In the genomic region with DNA sequence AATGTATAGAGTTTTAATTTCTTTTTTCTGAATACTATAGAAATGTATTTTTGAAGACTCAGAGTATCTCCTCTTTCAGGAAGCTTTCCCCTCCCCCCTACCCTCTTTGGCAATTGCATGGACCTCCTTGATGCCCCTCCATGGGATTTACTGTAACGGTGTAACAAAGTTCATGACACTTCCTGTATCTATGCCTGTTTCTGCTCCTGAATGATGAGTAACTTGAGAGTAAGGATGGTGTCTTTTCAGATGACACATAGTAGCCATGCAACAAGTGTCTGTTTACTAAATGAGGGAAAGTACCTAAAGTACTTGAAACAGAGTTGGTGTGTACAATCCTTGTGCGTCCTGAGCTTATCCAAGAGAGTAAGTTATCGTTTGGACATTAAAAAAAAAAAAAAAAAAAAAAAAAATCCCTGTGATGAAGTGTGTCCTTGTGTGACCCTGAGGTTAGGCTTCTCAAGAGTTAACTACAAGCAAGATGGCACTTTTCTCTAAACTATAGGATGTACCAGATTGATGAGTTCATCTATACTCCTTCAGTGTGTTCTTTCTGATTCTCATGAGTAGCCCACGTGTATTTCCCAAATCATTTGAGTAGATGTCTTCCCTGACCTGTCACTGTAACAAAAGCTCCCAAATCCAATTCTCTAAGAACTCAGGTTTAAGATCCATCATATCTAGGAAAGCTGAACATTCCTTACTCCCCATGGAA, we compare ENCODE assay signal across 8 cellular contexts. TPM values are rescaled to one million over a fixed set of nuclear protein-coding genes. Genes with fewer than 3 reads are reported as not detected.
DNase-seq lines count a peak whose midpoint lies in the region; ATAC-seq and TF ChIP-seq lines count a peak whose summit lies in the region.

No MANE protein-coding gene starts in this region.

- peaks cover 41% of the 10 kb centered on the region for H3K4me1 ChIP-seq in upper lobe of right lung

- H3K27ac ChIP-seq in upper lobe of right lung, result peak overlapping the region; percentile 55

- no peaks in the 10 kb centered on the region for H3K27me3 ChIP-seq in upper lobe of right lung

- H3K27ac Mint-ChIP-seq in activated CD8-positive, alpha-beta T cell treated with anti-CD3 and anti-CD28 coated beads, Interleukin-2, amount 10 ng/mL, durations not matched to agents 7 days and 5 days, result no peak overlapping the region

- POLR2A ChIA-PET in activated CD8-positive, alpha-beta T cell treated with anti-CD3 and anti-CD28 coated beads, Interleukin-2, amount 10 ng/mL, durations not matched to agents 7 days and 5 days (lab: Charles Lee), result interaction anchor here (0.8 to 1.7 kb wide), 7 partner anchors 11 to 63 kb away, joined by 3 to 9 read pairs (median 4); no protein-coding TSS in a partner anchor

- intact Hi-C loops in upper lobe of right lung (cut with DNase I), result no loop called here

- H3K4me1 Mint-ChIP-seq in activated CD8-positive, alpha-beta T cell treated with anti-CD3 and anti-CD28 coated beads, Interleukin-2, amount 10 ng/mL, durations not matched to agents 7 days and 5 days (ENCODE audit: low read depth), result peaks cover 37% of the 10 kb centered on the region

- CTCF ChIA-PET in activated CD8-positive, alpha-beta T cell treated with anti-CD3 and anti-CD28 coated beads, Interleukin-2, amount 10 ng/mL, durations not matched to agents 7 days and 5 days (lab: Charles Lee), result interaction anchor here (1.0 to 1.3 kb wide), 5 partner anchors 25 to 408 kb away, joined by 3 to 5 read pairs (median 4); no protein-coding TSS in a partner anchor

- H3K36me3 ChIP-seq in upper lobe of right lung, result no peaks in the 10 kb centered on the region

- no peak overlapping the region for H3K4me3 Mint-ChIP-seq in activated CD8-positive, alpha-beta T cell treated with anti-CD3 and anti-CD28 coated beads, Interleukin-2, amount 10 ng/mL, durations not matched to agents 7 days and 5 days

- ATAC-seq in HG03025 (IDR thresholded peaks at IDR 0.05; ENCODE audit: low FRiP score, unreplicated experiment), result peak; percentile 81
- ATAC-seq in activated CD8-positive, alpha-beta T cell treated with anti-CD3 and anti-CD28 coated beads, Interleukin-2, amount 10 ng/mL, durations not matched to agents 7 days and 5 days, result peak; percentile 65
- no peak for ATAC-seq in upper lobe of right lung
- no peak for ATAC-seq in esophagus mucosa

- H3K4me3 ChIP-seq in upper lobe of right lung, result no peak overlapping the region

- DNase-seq in stimulated activated CD4-positive, alpha-beta T cell treated with anti-CD3 and anti-CD28 coated beads, Interleukin-15, amount 100 ng/mL, for 24 hours, result peak; percentile 14
- DNase-seq in stimulated activated CD4-positive, alpha-beta T cell treated with anti-CD3 and anti-CD28 coated beads, Interleukin-4, amount 100 ng/mL, for 4 hours, result no peak
- no peak for DNase-seq in activated CD8-positive, alpha-beta T cell treated with anti-CD3 and anti-CD28 coated beads, Interleukin-2, amount 10 ng/mL, durations not matched to agents 7 days and 5 days
- DNase-seq in upper lobe of right lung (no peak), DMS153 treated with DMSO at 0.1 percent for 48 hours (lab: John Stamatoyannopoulos, UW; ENCODE audit: unreplicated experiment) (no peak), MV-4-11 (lab: John Stamatoyannopoulos, UW) (no peak)

- no peaks in the 10 kb centered on the region for H3K36me3 Mint-ChIP-seq in activated CD8-positive, alpha-beta T cell treated with anti-CD3 and anti-CD28 coated beads, Interleukin-2, amount 10 ng/mL, durations not matched to agents 7 days and 5 days (ENCODE audit: low read depth)

- H3K9me3 ChIP-seq in upper lobe of right lung, result no peaks in the 10 kb centered on the region

- no peak for TF ChIP-seq CTCF in upper lobe of right lung (IDR thresholded peaks at IDR 0.05)

- no peaks in the 10 kb centered on the region for H3K9me3 Mint-ChIP-seq in activated CD8-positive, alpha-beta T cell treated with anti-CD3 and anti-CD28 coated beads, Interleukin-2, amount 10 ng/mL, durations not matched to agents 7 days and 5 days (ENCODE audit: insufficient read depth)

- no peaks in the 10 kb centered on the region for H3K27me3 Mint-ChIP-seq in activated CD8-positive, alpha-beta T cell treated with anti-CD3 and anti-CD28 coated beads, Interleukin-2, amount 10 ng/mL, durations not matched to agents 7 days and 5 days (ENCODE audit: low read depth)

RNA-seq across cellular contexts. Expression of a gene that starts 7.4 kb away (rescaled TPM):
- total RNA-seq in activated CD8-positive, alpha-beta T cell treated with anti-CD3 and anti-CD28 coated beads, Interleukin-2, amount 10 ng/mL, durations not matched to agents 7 days and 5 days, result 100 to 1,000 TPM; 456 to 467 TPM
- total RNA-seq in upper lobe of right lung (121 TPM), esophagus mucosa (7.8 TPM)

Comparison
In these comparisons a context has a peak if more than half of its experiments do, and no peak if none do; other contexts are left out.
1. ATAC-seq: peak in HG03025 (single experiment) and activated CD8-positive, alpha-beta T cell treated with anti-CD3 and anti-CD28 coated beads, Interleukin-2, amount 10 ng/mL, durations not matched to agents 7 days and 5 days (single experiment); none in upper lobe of right lung (single experiment) and esophagus mucosa (single experiment).
2. RNA of a gene that starts 7.4 kb away (total RNA-seq): 456 to 467 TPM in activated CD8-positive, alpha-beta T cell treated with anti-CD3 and anti-CD28 coated beads, Interleukin-2, amount 10 ng/mL, durations not matched to agents 7 days and 5 days and 121 TPM in upper lobe of right lung (single experiment); 7.8 TPM in esophagus mucosa (single experiment); every median in the first group is over 10 times any median in the second.